In the genomic region with DNA sequence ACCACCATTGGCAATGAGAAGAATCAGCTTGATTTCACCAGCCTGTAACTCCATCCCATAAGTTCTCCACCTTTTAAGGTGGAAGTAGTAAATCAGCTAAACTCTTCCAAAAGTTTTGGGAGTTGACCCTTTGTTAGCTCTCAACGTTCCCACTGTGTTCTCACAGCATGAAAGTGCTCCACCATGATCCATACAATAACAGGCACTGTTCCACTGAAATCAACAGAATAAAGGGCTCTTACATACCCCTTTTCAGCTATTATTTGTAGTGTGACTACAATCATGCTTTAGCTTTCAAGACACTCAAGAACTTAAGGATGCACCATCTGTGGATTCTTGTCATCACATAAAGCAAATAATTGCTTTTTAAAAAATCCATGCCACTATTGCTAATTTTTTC, we compare ENCODE assay signal across 19 cellular contexts.
DNase-seq lines count a peak whose midpoint lies in the region; ATAC-seq and TF ChIP-seq lines count a peak whose summit lies in the region.
"Had no signal": no experiment of that assay in that cellular context is flagged by ENCODE, and none has a peak within 500 bp of the region (broad histone marks: within the 10 kb centered on the region; RNA-seq: fewer than 3 reads in every experiment).

No MANE protein-coding gene starts in this region.

- no peak for TF ChIP-seq CTCF in thoracic aorta (IDR thresholded peaks at IDR 0.05)

- H3K27me3 Mint-ChIP-seq in activated T-cell treated with anti-CD3 and anti-CD28 coated beads, Interleukin-2, amount 50 U/mL, for 4 hours (ENCODE audit: low read depth), result no peaks in the 10 kb centered on the region

- no peaks in the 10 kb centered on the region for H3K36me3 ChIP-seq in thoracic aorta
- H3K36me3 ChIP-seq: SJCRH30 had no signal

- no peaks in the 10 kb centered on the region for H3K27me3 ChIP-seq in thoracic aorta (replicated peaks; ENCODE audit: insufficient read depth)
- H3K27me3 ChIP-seq: SJCRH30 had no signal

- no peaks in the 10 kb centered on the region for H3K9me3 ChIP-seq in thoracic aorta
- H3K9me3 ChIP-seq: A549, SJCRH30 had no signal

- peaks cover 38 to 67% of the 10 kb centered on the region in 2 donors for H3K4me1 ChIP-seq in thoracic aorta (ENCODE audit: control insufficient read depth in 1 of 2, low read depth in 2 of 2)
- H3K4me1 ChIP-seq: A549, SJCRH30 had no signal

- H3K36me3 Mint-ChIP-seq in activated T-cell treated with anti-CD3 and anti-CD28 coated beads, Interleukin-2, amount 50 U/mL, for 4 hours (ENCODE audit: insufficient read depth), result no peaks in the 10 kb centered on the region
- H3K36me3 Mint-ChIP-seq: CD14-positive monocyte had no signal

- no peak overlapping the region for H3K4me3 ChIP-seq in thoracic aorta
- H3K4me3 ChIP-seq: A549, GM23248, SJCRH30 had no signal

- peak overlapping the region; percentile 44 for H3K27ac ChIP-seq in caudate nucleus (ENCODE audit: low read depth, low read length)
- peak overlapping the region; percentile 67 to 68 for H3K27ac ChIP-seq in thoracic aorta
- H3K27ac ChIP-seq: A549, GM23248, SJCRH30 had no signal

- no peaks in the 10 kb centered on the region for H3K9me3 Mint-ChIP-seq in activated T-cell treated with anti-CD3 and anti-CD28 coated beads, Interleukin-2, amount 50 U/mL, for 4 hours
- H3K9me3 Mint-ChIP-seq: CD14-positive monocyte had no signal

- peaks cover 32% of the 10 kb centered on the region for H3K4me1 Mint-ChIP-seq in activated T-cell treated with anti-CD3 and anti-CD28 coated beads, Interleukin-2, amount 50 U/mL, for 4 hours (ENCODE audit: low read depth)

- H3K4me3 Mint-ChIP-seq in activated T-cell treated with anti-CD3 and anti-CD28 coated beads, Interleukin-2, amount 50 U/mL, for 4 hours, result no peak overlapping the region
- H3K4me3 Mint-ChIP-seq: CD14-positive monocyte had no signal

- DNase-seq in NCI-H2227 treated with DMSO at 0.1 percent for 48 hours (lab: John Stamatoyannopoulos, UW) (peak; percentile 18), NCI-H2227 (lab: John Stamatoyannopoulos, UW; ENCODE audit: unreplicated experiment) (no peak), caudate nucleus (lab: John Stamatoyannopoulos, UW) (no peak), left kidney (ENCODE audit: low read depth, low spot score) (peak; percentile 19), thoracic aorta (ENCODE audit: low spot score) (no peak), GM19240 (ENCODE audit: insufficient read length, low spot score) (no peak)
- no peak for DNase-seq in activated T-cell treated with anti-CD3 and anti-CD28 coated beads, Interleukin-2, amount 50 U/mL, for 4 hours
- DNase-seq: GDM1, GM23248, IMR-90, Kasumi-1, NCI-H1436 treated with DMSO at 0.1 percent for 48 hours, NCI-H2107, NCI-H510A, SJCRH30, SW 1271 had no signal

- ATAC-seq in thoracic aorta (ENCODE audit: insufficient number of reproducible peaks, low FRiP score, low read depth) (no peak), HG03439 (IDR thresholded peaks at IDR 0.05; ENCODE audit: unreplicated experiment) (no peak)
- no peak for ATAC-seq in activated T-cell treated with anti-CD3 and anti-CD28 coated beads, Interleukin-2, amount 50 U/mL, for 4 hours
- ATAC-seq: A549 had no signal

Comparison
In these comparisons a context has a peak if more than half of its experiments do, and no peak if none do; other contexts are left out.
1. DNase-seq: peak in NCI-H2227 treated with DMSO at 0.1 percent for 48 hours (single experiment) and left kidney (single experiment); none in NCI-H2227 (single experiment), caudate nucleus (0 of 61), thoracic aorta (single experiment), GM19240 (single experiment) and activated T-cell treated with anti-CD3 and anti-CD28 coated beads, Interleukin-2, amount 50 U/mL, for 4 hours (single experiment).